Comparison of ENCODE assay signal across 13 cellular contexts in the genomic region with DNA sequence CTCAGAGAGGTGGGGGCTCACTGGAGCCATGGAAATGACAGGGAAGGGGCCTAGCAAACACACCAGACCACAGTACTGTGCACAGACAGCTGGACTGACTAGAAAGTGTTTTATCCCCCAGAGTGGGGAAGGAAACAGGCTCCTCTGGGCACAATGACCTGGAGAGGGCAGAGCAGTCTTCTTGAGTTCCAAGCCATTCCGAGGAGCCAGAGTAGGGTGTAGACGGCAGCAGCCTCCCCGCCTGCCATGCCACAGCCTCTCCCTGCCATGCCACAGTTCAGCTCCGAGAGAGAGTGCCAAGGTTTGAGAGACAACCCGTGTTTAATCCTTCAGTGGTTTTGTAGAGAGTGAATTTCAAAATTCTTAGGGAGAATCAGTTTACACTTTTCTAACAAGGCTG.
"Had no signal": no experiment of that assay in that cellular context is flagged by ENCODE, and none has a peak within 500 bp of the region (broad histone marks: within the 10 kb centered on the region; RNA-seq: fewer than 3 reads in every experiment).

No MANE protein-coding gene starts in this region.

- H3K27ac ChIP-seq: gastrocnemius medialis, heart right ventricle, tibial nerve, uterus had no signal

- H3K9me3 ChIP-seq: gastrocnemius medialis, heart right ventricle, tibial nerve, uterus had no signal

- H3K27me3 ChIP-seq: gastrocnemius medialis had no signal

- H3K27ac Mint-ChIP-seq: activated naive CD8-positive, alpha-beta T cell treated with anti-CD3 and anti-CD28 coated beads, Interleukin-2, amount 10 ng/mL, durations not matched to agents 7 days and 5 days; stimulated activated naive B cell treated with anti-CD40 and anti-IgM and Interleukin-4, amounts not matched to agents 10 μg/mL and 1 μg/mL and 100 μg/mL, for 72 hours had no signal

- H3K4me3 ChIP-seq: gastrocnemius medialis, heart right ventricle, tibial nerve, uterus had no signal

- H3K9me3 Mint-ChIP-seq: activated naive CD8-positive, alpha-beta T cell treated with anti-CD3 and anti-CD28 coated beads, Interleukin-2, amount 10 ng/mL, durations not matched to agents 7 days and 5 days; stimulated activated naive B cell treated with anti-CD40 and anti-IgM and Interleukin-4, amounts not matched to agents 10 μg/mL and 1 μg/mL and 100 μg/mL, for 72 hours had no signal

- H3K4me3 Mint-ChIP-seq: activated naive CD8-positive, alpha-beta T cell treated with anti-CD3 and anti-CD28 coated beads, Interleukin-2, amount 10 ng/mL, durations not matched to agents 7 days and 5 days; stimulated activated naive B cell treated with anti-CD40 and anti-IgM and Interleukin-4, amounts not matched to agents 10 μg/mL and 1 μg/mL and 100 μg/mL, for 72 hours had no signal

- H3K36me3 ChIP-seq: gastrocnemius medialis, heart right ventricle, tibial nerve, uterus had no signal

- DNase-seq: activated naive CD4-positive, alpha-beta T cell; activated naive CD8-positive, alpha-beta T cell treated with anti-CD3 and anti-CD28 coated beads, Interleukin-2, amount 10 ng/mL, durations not matched to agents 7 days and 5 days; gastrocnemius medialis; heart right ventricle; midbrain; retina; stimulated activated CD4-positive, alpha-beta T cell treated with anti-CD3 and anti-CD28 coated beads, Interleukin-2, amount 100 ng/mL, for 48 hours; stimulated activated naive B cell treated with anti-CD40 and anti-IgM and Interleukin-4, amounts not matched to agents 10 μg/mL and 1 μg/mL and 100 μg/mL, for 72 hours; T-helper 9 cell; uterus had no signal

- ATAC-seq: activated CD4-positive, CD25-positive, alpha-beta regulatory T cell treated with anti-CD3 and anti-CD28 coated beads, Interleukin-2, amount 50 U/mL, for 24 hours; gastrocnemius medialis; heart right ventricle; left lobe of liver; stimulated activated naive B cell treated with anti-CD40 and anti-IgM and Interleukin-4, amounts not matched to agents 10 μg/mL and 1 μg/mL and 100 μg/mL, for 72 hours had no signal
